Comparison of ENCODE assay signal across 1 cellular context in genomic region chr21:37220981-37221664, GRCh38.
TF ChIP-seq lines count a peak whose summit lies in the region.

No MANE protein-coding gene starts in this region.

TF ChIP-seq in HepG2, 621 proteins besides CTCF, POLR2A, EP300 and RAD21 (continued from another document and continues in another):
- peak; percentile 90 for TF ChIP-seq ZNF563 (CRISPR knock-in tag; IDR thresholded peaks at IDR 0.05)
- TF ChIP-seq CAMTA2 (CRISPR knock-in tag; IDR thresholded peaks at IDR 0.05; ENCODE audit: borderline replicate concordance): 0 out of 2 replicates have a peak, but pooled peaks have one; percentile 70
- peak; percentile 64; the same call in 1 of the 2 replicates for TF ChIP-seq NFATC3 (CRISPR knock-in tag; IDR thresholded peaks at IDR 0.05)
- peak; percentile 37; the same call in 1 of the 2 replicates for TF ChIP-seq BORCS8-MEF2B (CRISPR knock-in tag; IDR thresholded peaks at IDR 0.05)
- TF ChIP-seq HMGXB4 (CRISPR knock-in tag; IDR thresholded peaks at IDR 0.05; ENCODE audit: borderline replicate concordance in 1 of 2, low read depth in 1 of 2): peak; percentile 87 to 95
- TF ChIP-seq REXO4 (CRISPR knock-in tag; IDR thresholded peaks at IDR 0.05; ENCODE audit: borderline replicate concordance): peak; percentile 37
- no peak for TF ChIP-seq KLF13 (CRISPR knock-in tag; IDR thresholded peaks at IDR 0.05)
- peak; percentile 58; the same call in 1 of the 2 replicates for TF ChIP-seq ARNTL (CRISPR knock-in tag; IDR thresholded peaks at IDR 0.05)
- no peak for TF ChIP-seq ZNF205 (CRISPR knock-in tag; IDR thresholded peaks at IDR 0.05)
- TF ChIP-seq ZNF703 (CRISPR knock-in tag; IDR thresholded peaks at IDR 0.05; ENCODE audit: borderline replicate concordance): no peak
- TF ChIP-seq ZNF383 (CRISPR knock-in tag; IDR thresholded peaks at IDR 0.05; ENCODE audit: borderline replicate concordance): no peak
- TF ChIP-seq RORA (CRISPR knock-in tag; IDR thresholded peaks at IDR 0.05): no peak
- 0 out of 2 replicates have a peak, but pooled peaks have one; percentile 30 for TF ChIP-seq ZBTB42 (CRISPR knock-in tag; IDR thresholded peaks at IDR 0.05)
- peak; percentile 95 for TF ChIP-seq ZSCAN31 (CRISPR knock-in tag; IDR thresholded peaks at IDR 0.05; ENCODE audit: low read depth)
- 0 out of 2 replicates have a peak, but pooled peaks have one; percentile 43 for TF ChIP-seq ZNF644 (CRISPR knock-in tag; IDR thresholded peaks at IDR 0.05; ENCODE audit: low read depth)
- no peak for TF ChIP-seq NFE2 (CRISPR knock-in tag; IDR thresholded peaks at IDR 0.05)
- peak; percentile 54; the same call in 1 of the 2 replicates for TF ChIP-seq HNF1B (CRISPR knock-in tag; IDR thresholded peaks at IDR 0.05)
- TF ChIP-seq, protein P1, sequence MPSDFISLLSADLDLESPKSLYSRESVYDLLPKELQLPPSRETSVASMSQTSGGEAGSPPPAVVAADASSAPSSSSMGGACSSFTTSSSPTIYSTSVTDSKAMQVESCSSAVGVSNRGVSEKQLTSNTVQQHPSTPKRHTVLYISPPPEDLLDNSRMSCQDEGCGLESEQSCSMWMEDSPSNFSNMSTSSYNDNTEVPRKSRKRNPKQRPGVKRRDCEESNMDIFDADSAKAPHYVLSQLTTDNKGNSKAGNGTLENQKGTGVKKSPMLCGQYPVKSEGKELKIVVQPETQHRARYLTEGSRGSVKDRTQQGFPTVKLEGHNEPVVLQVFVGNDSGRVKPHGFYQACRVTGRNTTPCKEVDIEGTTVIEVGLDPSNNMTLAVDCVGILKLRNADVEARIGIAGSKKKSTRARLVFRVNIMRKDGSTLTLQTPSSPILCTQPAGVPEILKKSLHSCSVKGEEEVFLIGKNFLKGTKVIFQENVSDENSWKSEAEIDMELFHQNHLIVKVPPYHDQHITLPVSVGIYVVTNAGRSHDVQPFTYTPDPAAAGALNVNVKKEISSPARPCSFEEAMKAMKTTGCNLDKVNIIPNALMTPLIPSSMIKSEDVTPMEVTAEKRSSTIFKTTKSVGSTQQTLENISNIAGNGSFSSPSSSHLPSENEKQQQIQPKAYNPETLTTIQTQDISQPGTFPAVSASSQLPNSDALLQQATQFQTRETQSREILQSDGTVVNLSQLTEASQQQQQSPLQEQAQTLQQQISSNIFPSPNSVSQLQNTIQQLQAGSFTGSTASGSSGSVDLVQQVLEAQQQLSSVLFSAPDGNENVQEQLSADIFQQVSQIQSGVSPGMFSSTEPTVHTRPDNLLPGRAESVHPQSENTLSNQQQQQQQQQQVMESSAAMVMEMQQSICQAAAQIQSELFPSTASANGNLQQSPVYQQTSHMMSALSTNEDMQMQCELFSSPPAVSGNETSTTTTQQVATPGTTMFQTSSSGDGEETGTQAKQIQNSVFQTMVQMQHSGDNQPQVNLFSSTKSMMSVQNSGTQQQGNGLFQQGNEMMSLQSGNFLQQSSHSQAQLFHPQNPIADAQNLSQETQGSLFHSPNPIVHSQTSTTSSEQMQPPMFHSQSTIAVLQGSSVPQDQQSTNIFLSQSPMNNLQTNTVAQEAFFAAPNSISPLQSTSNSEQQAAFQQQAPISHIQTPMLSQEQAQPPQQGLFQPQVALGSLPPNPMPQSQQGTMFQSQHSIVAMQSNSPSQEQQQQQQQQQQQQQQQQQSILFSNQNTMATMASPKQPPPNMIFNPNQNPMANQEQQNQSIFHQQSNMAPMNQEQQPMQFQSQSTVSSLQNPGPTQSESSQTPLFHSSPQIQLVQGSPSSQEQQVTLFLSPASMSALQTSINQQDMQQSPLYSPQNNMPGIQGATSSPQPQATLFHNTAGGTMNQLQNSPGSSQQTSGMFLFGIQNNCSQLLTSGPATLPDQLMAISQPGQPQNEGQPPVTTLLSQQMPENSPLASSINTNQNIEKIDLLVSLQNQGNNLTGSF (CRISPR knock-in tag; IDR thresholded peaks at IDR 0.05): 0 out of 2 replicates have a peak, but pooled peaks have one; percentile 74
- TF ChIP-seq CREB3 (CRISPR knock-in tag; IDR thresholded peaks at IDR 0.05): peak; percentile 83; the same call in 1 of the 2 replicates
- TF ChIP-seq, protein P2, sequence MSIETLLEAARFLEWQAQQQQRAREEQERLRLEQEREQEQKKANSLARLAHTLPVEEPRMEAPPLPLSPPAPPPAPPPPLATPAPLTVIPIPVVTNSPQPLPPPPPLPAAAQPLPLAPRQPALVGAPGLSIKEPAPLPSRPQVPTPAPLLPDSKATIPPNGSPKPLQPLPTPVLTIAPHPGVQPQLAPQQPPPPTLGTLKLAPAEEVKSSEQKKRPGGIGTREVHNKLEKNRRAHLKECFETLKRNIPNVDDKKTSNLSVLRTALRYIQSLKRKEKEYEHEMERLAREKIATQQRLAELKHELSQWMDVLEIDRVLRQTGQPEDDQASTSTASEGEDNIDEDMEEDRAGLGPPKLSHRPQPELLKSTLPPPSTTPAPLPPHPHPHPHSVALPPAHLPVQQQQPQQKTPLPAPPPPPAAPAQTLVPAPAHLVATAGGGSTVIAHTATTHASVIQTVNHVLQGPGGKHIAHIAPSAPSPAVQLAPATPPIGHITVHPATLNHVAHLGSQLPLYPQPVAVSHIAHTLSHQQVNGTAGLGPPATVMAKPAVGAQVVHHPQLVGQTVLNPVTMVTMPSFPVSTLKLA (IDR thresholded peaks at IDR 0.05): peak; percentile 62
- peak; percentile 78 for TF ChIP-seq GABPA (IDR thresholded peaks at IDR 0.05; ENCODE audit: low read depth, low read length)
- peak; percentile 95 for TF ChIP-seq GABPA (CRISPR knock-in tag; IDR thresholded peaks at IDR 0.05; ENCODE audit: low read depth)
- no peak for TF ChIP-seq ZNF737 (CRISPR knock-in tag; IDR thresholded peaks at IDR 0.05; ENCODE audit: borderline replicate concordance)
- TF ChIP-seq HMG20A (CRISPR knock-in tag; IDR thresholded peaks at IDR 0.05; ENCODE audit: borderline replicate concordance): no peak
- TF ChIP-seq ASH2L (IDR thresholded peaks at IDR 0.05; ENCODE audit: insufficient read length, low read depth, low read length): peak; percentile 86
- peak; percentile 76; the same call in 1 of the 2 replicates for TF ChIP-seq NFKB2 (CRISPR knock-in tag; IDR thresholded peaks at IDR 0.05; ENCODE audit: borderline replicate concordance)
- TF ChIP-seq, protein P3, sequence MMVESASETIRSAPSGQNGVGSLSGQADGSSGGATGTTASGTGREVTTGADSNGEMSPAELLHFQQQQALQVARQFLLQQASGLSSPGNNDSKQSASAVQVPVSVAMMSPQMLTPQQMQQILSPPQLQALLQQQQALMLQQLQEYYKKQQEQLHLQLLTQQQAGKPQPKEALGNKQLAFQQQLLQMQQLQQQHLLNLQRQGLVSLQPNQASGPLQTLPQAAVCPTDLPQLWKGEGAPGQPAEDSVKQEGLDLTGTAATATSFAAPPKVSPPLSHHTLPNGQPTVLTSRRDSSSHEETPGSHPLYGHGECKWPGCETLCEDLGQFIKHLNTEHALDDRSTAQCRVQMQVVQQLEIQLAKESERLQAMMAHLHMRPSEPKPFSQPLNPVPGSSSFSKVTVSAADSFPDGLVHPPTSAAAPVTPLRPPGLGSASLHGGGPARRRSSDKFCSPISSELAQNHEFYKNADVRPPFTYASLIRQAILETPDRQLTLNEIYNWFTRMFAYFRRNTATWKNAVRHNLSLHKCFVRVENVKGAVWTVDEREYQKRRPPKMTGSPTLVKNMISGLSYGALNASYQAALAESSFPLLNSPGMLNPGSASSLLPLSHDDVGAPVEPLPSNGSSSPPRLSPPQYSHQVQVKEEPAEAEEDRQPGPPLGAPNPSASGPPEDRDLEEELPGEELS (CRISPR knock-in tag; IDR thresholded peaks at IDR 0.05): peak; percentile 70
- no peak for TF ChIP-seq SRY (CRISPR knock-in tag; IDR thresholded peaks at IDR 0.05)
- peak; percentile 59 for TF ChIP-seq FOSL2 (CRISPR knock-in tag; IDR thresholded peaks at IDR 0.05)
- peak; percentile 79 for TF ChIP-seq MTA1 (CRISPR knock-in tag; IDR thresholded peaks at IDR 0.05; ENCODE audit: borderline replicate concordance)
- TF ChIP-seq ZNF616 (CRISPR knock-in tag; IDR thresholded peaks at IDR 0.05; ENCODE audit: low read depth): peak; percentile 82; the same call in 1 of the 2 replicates
- TF ChIP-seq RFX5 (IDR thresholded peaks at IDR 0.05; ENCODE audit: low read depth, low read length): no peak
- no peak for TF ChIP-seq NR2F1 (CRISPR knock-in tag; IDR thresholded peaks at IDR 0.05)
- TF ChIP-seq NFYC (CRISPR knock-in tag; IDR thresholded peaks at IDR 0.05): peak; percentile 55
- TF ChIP-seq, protein P4, sequence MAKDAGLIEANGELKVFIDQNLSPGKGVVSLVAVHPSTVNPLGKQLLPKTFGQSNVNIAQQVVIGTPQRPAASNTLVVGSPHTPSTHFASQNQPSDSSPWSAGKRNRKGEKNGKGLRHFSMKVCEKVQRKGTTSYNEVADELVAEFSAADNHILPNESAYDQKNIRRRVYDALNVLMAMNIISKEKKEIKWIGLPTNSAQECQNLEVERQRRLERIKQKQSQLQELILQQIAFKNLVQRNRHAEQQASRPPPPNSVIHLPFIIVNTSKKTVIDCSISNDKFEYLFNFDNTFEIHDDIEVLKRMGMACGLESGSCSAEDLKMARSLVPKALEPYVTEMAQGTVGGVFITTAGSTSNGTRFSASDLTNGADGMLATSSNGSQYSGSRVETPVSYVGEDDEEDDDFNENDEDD (CRISPR knock-in tag; IDR thresholded peaks at IDR 0.05; ENCODE audit: borderline replicate concordance): peak; percentile 92
- TF ChIP-seq ZNF468 (CRISPR knock-in tag; IDR thresholded peaks at IDR 0.05): no peak
- peak; percentile 79; the same call in 1 of the 2 replicates for TF ChIP-seq TGIF2 (CRISPR knock-in tag; IDR thresholded peaks at IDR 0.05)
- TF ChIP-seq KDM5A (IDR thresholded peaks at IDR 0.05; ENCODE audit: borderline replicate concordance, low read length): peak; percentile 46; the same call in 1 of the 2 replicates
- TF ChIP-seq ZNF33A (CRISPR knock-in tag; IDR thresholded peaks at IDR 0.05; ENCODE audit: borderline replicate concordance): no peak
- TF ChIP-seq, protein P5, sequence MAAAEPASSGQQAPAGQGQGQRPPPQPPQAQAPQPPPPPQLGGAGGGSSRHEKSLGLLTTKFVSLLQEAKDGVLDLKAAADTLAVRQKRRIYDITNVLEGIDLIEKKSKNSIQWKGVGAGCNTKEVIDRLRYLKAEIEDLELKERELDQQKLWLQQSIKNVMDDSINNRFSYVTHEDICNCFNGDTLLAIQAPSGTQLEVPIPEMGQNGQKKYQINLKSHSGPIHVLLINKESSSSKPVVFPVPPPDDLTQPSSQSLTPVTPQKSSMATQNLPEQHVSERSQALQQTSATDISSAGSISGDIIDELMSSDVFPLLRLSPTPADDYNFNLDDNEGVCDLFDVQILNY (CRISPR knock-in tag; conservative IDR thresholded peaks at IDR 0.05): peak; percentile 52; the same call in 1 of the 2 replicates
- TF ChIP-seq DRAP1 (CRISPR knock-in tag; IDR thresholded peaks at IDR 0.05): peak; percentile 87
- TF ChIP-seq MATR3 (CRISPR knock-in tag; IDR thresholded peaks at IDR 0.05): no peak
- peak; percentile 90 for TF ChIP-seq ETV5 (CRISPR knock-in tag; IDR thresholded peaks at IDR 0.05; ENCODE audit: borderline replicate concordance)
- no peak for TF ChIP-seq ZNF775 (CRISPR knock-in tag; IDR thresholded peaks at IDR 0.05; ENCODE audit: borderline replicate concordance)
- peak; percentile 69; the same call in 1 of the 2 replicates for TF ChIP-seq ZNF30 (CRISPR knock-in tag; IDR thresholded peaks at IDR 0.05)
- TF ChIP-seq ZNF441 (CRISPR knock-in tag; IDR thresholded peaks at IDR 0.05; ENCODE audit: borderline replicate concordance): peak; percentile 45; the same call in 1 of the 2 replicates
- no peak for TF ChIP-seq HNRNPK (IDR thresholded peaks at IDR 0.05; ENCODE audit: low read depth, low read length, poor library complexity, severe bottlenecking)
